Comparison of ENCODE assay signal across 38 cellular contexts in the genomic region with DNA sequence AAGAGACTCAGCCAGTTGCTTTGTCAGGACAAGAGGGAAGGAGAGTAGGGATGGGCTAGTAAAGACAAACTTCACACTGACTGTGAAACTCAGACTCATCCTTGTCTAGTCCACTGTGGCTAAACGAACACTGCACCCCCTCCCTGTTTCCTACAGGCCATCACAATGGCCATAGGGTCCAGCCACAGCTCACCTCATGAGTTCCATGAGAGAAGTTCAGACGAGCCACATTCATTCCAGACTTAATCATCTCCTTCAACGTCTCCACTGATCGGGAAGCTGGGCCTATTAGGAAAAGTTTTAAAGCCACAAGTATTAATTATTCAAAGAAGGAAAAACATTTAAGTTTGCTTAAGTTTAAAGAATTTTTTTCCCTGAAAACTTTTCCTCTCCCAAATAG. TPM values are rescaled to one million over a fixed set of nuclear protein-coding genes. Genes with fewer than 3 reads are reported as not detected.
DNase-seq lines count a peak whose midpoint lies in the region; ATAC-seq and TF ChIP-seq lines count a peak whose summit lies in the region.
"Had no signal": no experiment of that assay in that cellular context is flagged by ENCODE, and none has a peak within 500 bp of the region (broad histone marks: within the 10 kb centered on the region; RNA-seq: fewer than 3 reads in every experiment).

No MANE protein-coding gene starts in this region.

- H3K9me3 ChIP-seq in T-helper 17 cell (ENCODE audit: control insufficient read depth, low read length, poor library complexity, severe bottlenecking) = no peaks in the 10 kb centered on the region
- no peaks in the 10 kb centered on the region for H3K9me3 ChIP-seq in prostate gland
- H3K9me3 ChIP-seq: Caco-2, esophagus muscularis mucosa, HAP-1, lower lobe of right lung, right atrium auricular region, spleen, thoracic aorta had no signal

- 79% methylated on average over 4 of the region's 4 CpGs for WGBS in prostate gland

- intact Hi-C loops in activated CD8-positive, alpha-beta T cell treated with anti-CD3 and anti-CD28 coated beads for 36 hours (cut with micrococcal nuclease) = no loop called here
- intact Hi-C loops in Calu3 (cut with micrococcal nuclease; ENCODE audit: unreplicated experiment) = no loop called here
- intact Hi-C loops in prostate gland (cut with DNase I) = no loop called here

- TF ChIP-seq POLR2A in prostate gland (IDR thresholded peaks at IDR 0.05) = no peak

- POLR2A ChIA-PET in activated CD8-positive, alpha-beta T cell treated with anti-CD3 and anti-CD28 coated beads for 36 hours (lab: Charles Lee) = interaction anchor here (0.8 to 3.2 kb wide), 8 partner anchors 10 to 23 kb away, joined by 3 to 28 read pairs (median 4); partner anchors contain the start of gene GRAMD2A
- POLR2A ChIA-PET in activated CD8-positive, alpha-beta T cell treated with anti-CD3 and anti-CD28 coated beads, Interleukin-2, amount 10 ng/mL, durations not matched to agents 7 days and 5 days (lab: Charles Lee) = interaction anchor here (2.5 kb wide), 1 partner anchor 10 kb away, joined by 10 read pairs; no protein-coding TSS in a partner anchor

- no peaks in the 10 kb centered on the region for H3K27me3 Mint-ChIP-seq in activated CD8-positive, alpha-beta T cell treated with anti-CD3 and anti-CD28 coated beads for 36 hours
- H3K27me3 Mint-ChIP-seq in activated CD8-positive, alpha-beta T cell treated with anti-CD3 and anti-CD28 coated beads, Interleukin-2, amount 10 ng/mL, durations not matched to agents 7 days and 5 days (ENCODE audit: low read depth) = no peaks in the 10 kb centered on the region
- H3K27me3 Mint-ChIP-seq in Calu3 (ENCODE audit: unreplicated experiment) (no peaks in the 10 kb centered on the region), T-helper 17 cell (no peaks in the 10 kb centered on the region), memory B cell (no peaks in the 10 kb centered on the region)
- H3K27me3 Mint-ChIP-seq: natural killer cell treated with Interleukin-12 subunit alpha and Interleukin-12 subunit beta and Interleukin-15 and Interleukin-18, amount 100 ng/mL, for 72 hours had no signal

- no peaks in the 10 kb centered on the region for H3K27me3 ChIP-seq in prostate gland (replicated peaks; ENCODE audit: insufficient read depth)
- H3K27me3 ChIP-seq: esophagus muscularis mucosa, foreskin keratinocyte, right atrium auricular region, spleen had no signal

- H3K4me1 ChIP-seq in prostate gland (replicated peaks) = no peaks in the 10 kb centered on the region
- H3K4me1 ChIP-seq: HAP-1 had no signal

- H3K36me3 ChIP-seq in prostate gland = peaks cover 2 to 9% of the 10 kb centered on the region in 2 donors

- H3K4me3 Mint-ChIP-seq in activated CD8-positive, alpha-beta T cell treated with anti-CD3 and anti-CD28 coated beads for 36 hours = no peak overlapping the region
- no peak overlapping the region for H3K4me3 Mint-ChIP-seq in activated CD8-positive, alpha-beta T cell treated with anti-CD3 and anti-CD28 coated beads, Interleukin-2, amount 10 ng/mL, durations not matched to agents 7 days and 5 days
- H3K4me3 Mint-ChIP-seq in Calu3 (ENCODE audit: low read depth, unreplicated experiment) (no peak overlapping the region), T-helper 17 cell (no peak overlapping the region), memory B cell (no peak overlapping the region)
- H3K4me3 Mint-ChIP-seq: endodermal cell; natural killer cell treated with Interleukin-12 subunit alpha and Interleukin-12 subunit beta and Interleukin-15 and Interleukin-18, amount 100 ng/mL, for 72 hours had no signal

- H3K27ac Mint-ChIP-seq in activated CD8-positive, alpha-beta T cell treated with anti-CD3 and anti-CD28 coated beads for 36 hours = peak overlapping the region; percentile 55
- H3K27ac Mint-ChIP-seq in activated CD8-positive, alpha-beta T cell treated with anti-CD3 and anti-CD28 coated beads, Interleukin-2, amount 10 ng/mL, durations not matched to agents 7 days and 5 days = no peak overlapping the region
- H3K27ac Mint-ChIP-seq in Calu3 (ENCODE audit: unreplicated experiment) = peak overlapping the region; percentile 20
- peak overlapping the region; percentile 49 for H3K27ac Mint-ChIP-seq in T-helper 17 cell
- H3K27ac Mint-ChIP-seq in memory B cell = peak overlapping the region; percentile 81
- H3K27ac Mint-ChIP-seq: endodermal cell had no signal

- H3K36me3 Mint-ChIP-seq in activated CD8-positive, alpha-beta T cell treated with anti-CD3 and anti-CD28 coated beads for 36 hours (ENCODE audit: low read depth) = peaks cover 72% of the 10 kb centered on the region
- H3K36me3 Mint-ChIP-seq in activated CD8-positive, alpha-beta T cell treated with anti-CD3 and anti-CD28 coated beads, Interleukin-2, amount 10 ng/mL, durations not matched to agents 7 days and 5 days (ENCODE audit: low read depth) = peaks cover 80% of the 10 kb centered on the region
- peaks cover 93% of the 10 kb centered on the region for H3K36me3 Mint-ChIP-seq in Calu3 (ENCODE audit: insufficient read depth, unreplicated experiment)
- no peaks in the 10 kb centered on the region for H3K36me3 Mint-ChIP-seq in T-helper 17 cell (ENCODE audit: low read depth)
- peaks cover 17% of the 10 kb centered on the region for H3K36me3 Mint-ChIP-seq in memory B cell

- BruUV-seq in Calu3 (replicated peaks; lab: Mats Ljungman, UMichigan) = no TSS peak

- H3K4me3 ChIP-seq in prostate gland = no peak overlapping the region
- H3K4me3 ChIP-seq: esophagus muscularis mucosa, HAP-1, lower lobe of right lung, right atrium auricular region, spleen, thoracic aorta had no signal

- no peak for TF ChIP-seq CTCF in activated CD8-positive, alpha-beta T cell treated with anti-CD3 and anti-CD28 coated beads for 36 hours (IDR thresholded peaks at IDR 0.05)
- TF ChIP-seq CTCF in Calu3 (IDR thresholded peaks at IDR 0.05; ENCODE audit: unreplicated experiment) (no peak), prostate gland (IDR thresholded peaks at IDR 0.05) (no peak)

- no peaks in the 10 kb centered on the region for H3K9me3 Mint-ChIP-seq in activated CD8-positive, alpha-beta T cell treated with anti-CD3 and anti-CD28 coated beads for 36 hours
- no peaks in the 10 kb centered on the region for H3K9me3 Mint-ChIP-seq in activated CD8-positive, alpha-beta T cell treated with anti-CD3 and anti-CD28 coated beads, Interleukin-2, amount 10 ng/mL, durations not matched to agents 7 days and 5 days (ENCODE audit: insufficient read depth)
- H3K9me3 Mint-ChIP-seq in Calu3 (ENCODE audit: low read depth, unreplicated experiment) = no peaks in the 10 kb centered on the region
- no peaks in the 10 kb centered on the region for H3K9me3 Mint-ChIP-seq in memory B cell
- H3K9me3 Mint-ChIP-seq: endodermal cell; natural killer cell treated with Interleukin-12 subunit alpha and Interleukin-12 subunit beta and Interleukin-15 and Interleukin-18, amount 100 ng/mL, for 72 hours had no signal

- CTCF ChIA-PET in activated CD8-positive, alpha-beta T cell treated with anti-CD3 and anti-CD28 coated beads for 36 hours (lab: Charles Lee) = interaction anchor here (0.8 to 3.7 kb wide), 2 partner anchors 9 to 10 kb away, joined by 3 to 26 read pairs; no protein-coding TSS in a partner anchor
- CTCF ChIA-PET in activated CD8-positive, alpha-beta T cell treated with anti-CD3 and anti-CD28 coated beads, Interleukin-2, amount 10 ng/mL, durations not matched to agents 7 days and 5 days (lab: Charles Lee) = interaction anchor here (0.6 to 3.9 kb wide), 3 partner anchors 10 to 24 kb away, joined by 3 to 29 read pairs (median 5); no protein-coding TSS in a partner anchor
- CTCF ChIA-PET in Calu3 (lab: Charles Lee) = no interaction called here

- no peak for DNase-seq in activated CD8-positive, alpha-beta T cell treated with anti-CD3 and anti-CD28 coated beads for 36 hours
- no peak for DNase-seq in activated CD8-positive, alpha-beta T cell treated with anti-CD3 and anti-CD28 coated beads, Interleukin-2, amount 10 ng/mL, durations not matched to agents 7 days and 5 days
- no peak for DNase-seq in Calu3
- DNase-seq in T-helper 17 cell = no peak
- DNase-seq in memory B cell (ENCODE audit: low spot score in 2 of 2) = no peak
- DNase-seq in prostate gland (ENCODE audit: low spot score) = no peak
- no peak for DNase-seq in amygdala (lab: John Stamatoyannopoulos, UW)
- DNase-seq: activated CD4-positive, alpha-beta T cell treated with anti-CD3 and anti-CD28 coated beads for 4 hours; activated CD8-positive, alpha-beta memory T cell treated with anti-CD3 and anti-CD28 coated beads for 24 hours; activated T-cell treated with anti-CD3 and anti-CD28 coated beads for 4 hours; aorta; C1 segment of cervical spinal cord; Caco-2; endodermal cell; foreskin keratinocyte; GDM1; lower lobe of right lung; NCI-H1417 treated with DMSO at 0.1 percent for 48 hours; NCI-H2029 treated with DMSO at 0.1 percent for 48 hours; NCI-H2227 treated with DMSO at 0.1 percent for 48 hours; NCI-H526; SIG-M5; spleen; stimulated activated CD4-positive, alpha-beta T cell treated with anti-CD3 and anti-CD28 coated beads, Interleukin-2, amount 100 ng/mL, for 24 hours; stimulated activated naive CD8-positive, alpha-beta T cell treated with anti-CD3 and anti-CD28 coated beads, Interleukin-15, Interleukin-2, amounts not matched to agents 100 U/mL and 50 U/mL, for 24 hours; T-helper 9 cell had no signal

- ATAC-seq in activated CD8-positive, alpha-beta T cell treated with anti-CD3 and anti-CD28 coated beads for 36 hours = no peak
- no peak for ATAC-seq in activated CD8-positive, alpha-beta T cell treated with anti-CD3 and anti-CD28 coated beads, Interleukin-2, amount 10 ng/mL, durations not matched to agents 7 days and 5 days
- ATAC-seq in T-helper 17 cell = no peak
- ATAC-seq in memory B cell (ENCODE audit: low read depth) = no peak
- ATAC-seq in GM21717 (IDR thresholded peaks at IDR 0.05; ENCODE audit: unreplicated experiment) = no peak
- ATAC-seq: foreskin keratinocyte; lower lobe of right lung; natural killer cell treated with Interleukin-12 subunit alpha and Interleukin-12 subunit beta and Interleukin-15 and Interleukin-18, amount 100 ng/mL, for 72 hours; Panc1; stimulated activated naive CD8-positive, alpha-beta T cell treated with anti-CD3 and anti-CD28 coated beads, Interleukin-15, Interleukin-2, amounts not matched to agents 100 U/mL and 50 U/mL, for 24 hours had no signal

- H3K4me1 Mint-ChIP-seq in activated CD8-positive, alpha-beta T cell treated with anti-CD3 and anti-CD28 coated beads for 36 hours (ENCODE audit: low read depth) = peaks cover 54% of the 10 kb centered on the region
- peaks cover 22% of the 10 kb centered on the region for H3K4me1 Mint-ChIP-seq in activated CD8-positive, alpha-beta T cell treated with anti-CD3 and anti-CD28 coated beads, Interleukin-2, amount 10 ng/mL, durations not matched to agents 7 days and 5 days (ENCODE audit: low read depth)
- H3K4me1 Mint-ChIP-seq in Calu3 (ENCODE audit: low read depth, unreplicated experiment) (peaks cover 38% of the 10 kb centered on the region), T-helper 17 cell (peaks cover 25% of the 10 kb centered on the region), memory B cell (peaks cover 16% of the 10 kb centered on the region)

- H3K27ac ChIP-seq in prostate gland = no peak overlapping the region
- H3K27ac ChIP-seq: 22Rv1, esophagus muscularis mucosa, foreskin keratinocyte, lower lobe of right lung, right atrium auricular region, spleen, thoracic aorta had no signal

RNA-seq across cellular contexts. Expression of gene PKM, which starts 13.8 kb away (rescaled TPM):
- total RNA-seq in activated CD8-positive, alpha-beta T cell treated with anti-CD3 and anti-CD28 coated beads for 36 hours = 1,000 to 10,000 TPM; 2,565 to 2,588 TPM
- 1,000 to 10,000 TPM; 1,272 to 1,311 TPM for total RNA-seq in activated CD8-positive, alpha-beta T cell treated with anti-CD3 and anti-CD28 coated beads, Interleukin-2, amount 10 ng/mL, durations not matched to agents 7 days and 5 days
- total RNA-seq in Calu3 (2022) = 1,874 and 1,922 TPM in 2 replicates
- 100 to 1,000 TPM; 343 to 428 TPM for total RNA-seq in T-helper 17 cell
- 100 to 1,000 TPM; 470 to 513 TPM for total RNA-seq in prostate gland

RNA-seq across cellular contexts. Expression of gene GRAMD2A, which starts 19.6 kb away (rescaled TPM):
- not detected for total RNA-seq in activated CD8-positive, alpha-beta T cell treated with anti-CD3 and anti-CD28 coated beads for 36 hours
- total RNA-seq in activated CD8-positive, alpha-beta T cell treated with anti-CD3 and anti-CD28 coated beads, Interleukin-2, amount 10 ng/mL, durations not matched to agents 7 days and 5 days = under 1 TPM in 1 of 2 experiments, not detected in 1; 0.10 TPM
- total RNA-seq in Calu3 (2022) (0.95 and 2.2 TPM in 2 replicates), T-helper 17 cell (not detected), prostate gland (1 to 10 TPM; 4.3 to 6.4 TPM)
- total RNA-seq: cardiac septum; LHCN-M2; mononuclear cell; natural killer cell treated with Interleukin-12 subunit alpha and Interleukin-12 subunit beta and Interleukin-15 and Interleukin-18, amount 100 ng/mL, for 72 hours; osteocyte had no signal

RNA-seq across cellular contexts. Expression of gene PARP6, which starts 55.1 kb away (rescaled TPM):
- total RNA-seq in activated CD8-positive, alpha-beta T cell treated with anti-CD3 and anti-CD28 coated beads for 36 hours = 10 to 100 TPM; 48.7 to 50.1 TPM
- total RNA-seq in activated CD8-positive, alpha-beta T cell treated with anti-CD3 and anti-CD28 coated beads, Interleukin-2, amount 10 ng/mL, durations not matched to agents 7 days and 5 days = 10 to 100 TPM; 54.0 to 57.0 TPM
- total RNA-seq in Calu3 (2022) (110 and 125 TPM in 2 replicates), T-helper 17 cell (100 to 1,000 TPM; 109 to 112 TPM), prostate gland (10 to 100 TPM; 34.4 to 85.8 TPM)
